In genomic region chr5:31867219-31867618, GRCh38 we compare ENCODE assay signal across 18 cellular contexts.
DNase-seq lines count a peak whose midpoint lies in the region; ATAC-seq and TF ChIP-seq lines count a peak whose summit lies in the region.
"Had no signal": no experiment of that assay in that cellular context is flagged by ENCODE, and none has a peak within 500 bp of the region (broad histone marks: within the 10 kb centered on the region; RNA-seq: fewer than 3 reads in every experiment).

No MANE protein-coding gene starts in this region.

- CTCF ChIA-PET in naive thymus-derived CD4-positive, alpha-beta T cell (lab: Charles Lee): no interaction called here

- intact Hi-C loops in naive thymus-derived CD4-positive, alpha-beta T cell (cut with micrococcal nuclease): loop anchor here in 1 of 2 donors (5.0 kb wide), 1 partner anchor 40 kb away; no protein-coding TSS in a partner anchor

- H3K27ac Mint-ChIP-seq in activated naive CD4-positive, alpha-beta T cell treated with anti-CD3 and anti-CD28 coated beads, Interleukin-2, amount 50 U/mL, for 24 hours: no peak overlapping the region
- peak overlapping the region in 2 of 3 experiments; percentile 20 to 36; a peak in 3 of 7 replicates for H3K27ac Mint-ChIP-seq in H9
- H3K27ac Mint-ChIP-seq in naive thymus-derived CD4-positive, alpha-beta T cell: peak overlapping the region in 8 of 9 donors; percentile 83 to 99 (median 96)

- H3K36me3 ChIP-seq in WERI-Rb-1: no peaks in the 10 kb centered on the region
- no peaks in the 10 kb centered on the region for H3K36me3 ChIP-seq in naive thymus-derived CD4-positive, alpha-beta T cell (ENCODE audit: control insufficient read depth in 2 of 3, insufficient read depth in 3 of 3, low read length in 3 of 3)

- no peak overlapping the region for H3K18ac ChIP-seq in H9 (ENCODE audit: insufficient read length, low read depth, low read length)

- peaks cover 60% of the 10 kb centered on the region for H3K4me1 Mint-ChIP-seq in activated naive CD4-positive, alpha-beta T cell treated with anti-CD3 and anti-CD28 coated beads, Interleukin-2, amount 50 U/mL, for 24 hours
- H3K4me1 Mint-ChIP-seq in H9: peaks cover 27 to 37% of the 10 kb centered on the region in 2 experiments
- H3K4me1 Mint-ChIP-seq in naive thymus-derived CD4-positive, alpha-beta T cell: peaks cover 2 to 90% (median 64%) of the 10 kb centered on the region in 7 donors

- H2BK120ac ChIP-seq in H9 (ENCODE audit: low read depth, low read length, poor library complexity, severe bottlenecking): no peak overlapping the region

- H3K9me3 Mint-ChIP-seq in activated naive CD4-positive, alpha-beta T cell treated with anti-CD3 and anti-CD28 coated beads, Interleukin-2, amount 50 U/mL, for 24 hours: no peaks in the 10 kb centered on the region
- H3K9me3 Mint-ChIP-seq in H9: no peaks in the 10 kb centered on the region
- H3K9me3 Mint-ChIP-seq in naive thymus-derived CD4-positive, alpha-beta T cell: no peaks in the 10 kb centered on the region

- no peak overlapping the region for H2AK5ac ChIP-seq in H9 (ENCODE audit: insufficient read length, low read length)

- H4K8ac ChIP-seq in H9 (replicated peaks; ENCODE audit: insufficient read length, low read depth, low read length): no peak overlapping the region

- no peaks in the 10 kb centered on the region for H3K27me3 ChIP-seq in H9 (ENCODE audit: insufficient read depth, low read length)
- no peaks in the 10 kb centered on the region for H3K27me3 ChIP-seq in WERI-Rb-1 (ENCODE audit: insufficient read depth, low read depth, severe bottlenecking)
- no peaks in the 10 kb centered on the region for H3K27me3 ChIP-seq in naive thymus-derived CD4-positive, alpha-beta T cell (ENCODE audit: control insufficient read depth in 2 of 2, insufficient read depth in 2 of 2, low read length in 2 of 2)

- no peaks in the 10 kb centered on the region for H3K79me2 ChIP-seq in H9 (ENCODE audit: insufficient read depth, low read length)

- H3K9me3 ChIP-seq in H9 (ENCODE audit: control insufficient read depth, low read depth, low read length) (no peaks in the 10 kb centered on the region), WERI-Rb-1 (ENCODE audit: severe bottlenecking) (no peaks in the 10 kb centered on the region)
- H3K9me3 ChIP-seq in naive thymus-derived CD4-positive, alpha-beta T cell (ENCODE audit: control insufficient read depth in 2 of 3, low read length in 3 of 3): no peaks in the 10 kb centered on the region
- H3K9me3 ChIP-seq: A549 had no signal

- H3K4me3 Mint-ChIP-seq in activated naive CD4-positive, alpha-beta T cell treated with anti-CD3 and anti-CD28 coated beads, Interleukin-2, amount 50 U/mL, for 24 hours: peak overlapping the region; percentile 58
- H3K4me3 Mint-ChIP-seq in H9: no peak overlapping the region
- peak overlapping the region in 9 of 10 donors; percentile 60 to 92 (median 81) for H3K4me3 Mint-ChIP-seq in naive thymus-derived CD4-positive, alpha-beta T cell

- no peak overlapping the region for H3K4me2 ChIP-seq in H9 (ENCODE audit: insufficient read depth, insufficient read length, low read length)
- H3K4me2 ChIP-seq: A549 had no signal

- no CpG with 5 or more reads among the region's 4 CpGs for WGBS in H9 (ENCODE audit: extremely low coverage, insufficient read length, low lambda C conversion rate)

- H3K9ac ChIP-seq in H9 (ENCODE audit: extremely low read depth, insufficient read length, low read length): no peak overlapping the region

- H4K20me1 ChIP-seq in H9 (ENCODE audit: control insufficient read depth, insufficient read depth, insufficient read length): no peaks in the 10 kb centered on the region

- no peak overlapping the region for H4K91ac ChIP-seq in H9 (ENCODE audit: insufficient read length, low read depth, low read length)

- H2BK12ac ChIP-seq in H9 (ENCODE audit: insufficient read length, low read depth, low read length): no peak overlapping the region

- H3K4ac ChIP-seq in H9 (ENCODE audit: low read depth, low read length): no peak overlapping the region

- H3K14ac ChIP-seq in H9 (ENCODE audit: insufficient read depth, low read length): no peak overlapping the region

- no peaks in the 10 kb centered on the region for H3K36me3 Mint-ChIP-seq in activated naive CD4-positive, alpha-beta T cell treated with anti-CD3 and anti-CD28 coated beads, Interleukin-2, amount 50 U/mL, for 24 hours
- H3K36me3 Mint-ChIP-seq in H9 (ENCODE audit: insufficient read depth in 1 of 3, low read depth in 3 of 3): no peaks in the 10 kb centered on the region
- peaks cover 0 to 4% (median 0%) of the 10 kb centered on the region in 5 donors for H3K36me3 Mint-ChIP-seq in naive thymus-derived CD4-positive, alpha-beta T cell
- H3K36me3 Mint-ChIP-seq: CD4-positive, alpha-beta memory T cell had no signal

- no peak overlapping the region for H3K56ac ChIP-seq in H9 (ENCODE audit: insufficient read length, low read depth, low read length)

- no peak overlapping the region for H2BK15ac ChIP-seq in H9 (ENCODE audit: low read depth, low read length)

- H3K23ac ChIP-seq in H9 (ENCODE audit: insufficient read length, low read depth, low read length): no peak overlapping the region

- DNase-seq in activated naive CD4-positive, alpha-beta T cell treated with anti-CD3 and anti-CD28 coated beads, Interleukin-2, amount 50 U/mL, for 16 hours: no peak
- DNase-seq in H9 (no peak), WERI-Rb-1 (no peak), NCI-H526 treated with DMSO at 0.1 percent for 48 hours (lab: John Stamatoyannopoulos, UW) (no peak), dedifferentiated amniotic fluid mesenchymal stem cell (ENCODE audit: extremely low spot score) (no peak)
- peak in 6 of 9 donors; percentile 46 to 70 (median 61) for DNase-seq in naive thymus-derived CD4-positive, alpha-beta T cell
- DNase-seq: Calu3, DMS53, EL, GOT3, KBM-7, NCI-H1694 treated with DMSO at 0.1 percent for 48 hours, NCI-H748 treated with DMSO at 0.1 percent for 48 hours had no signal

- H2BK5ac ChIP-seq in H9 (ENCODE audit: insufficient read length, low read length): no peak overlapping the region

- H3K79me1 ChIP-seq in H9 (ENCODE audit: insufficient read depth, low read depth, low read length, poor library complexity, severe bottlenecking): no peaks in the 10 kb centered on the region

- no peak overlapping the region for H4K5ac ChIP-seq in H9 (ENCODE audit: insufficient read length, low read depth, low read length)

- H3K4me1 ChIP-seq in H9 (ENCODE audit: insufficient read depth, low read length): no peaks in the 10 kb centered on the region; the same call in 1 of the 2 replicates
- peaks cover 0 to 51% of the 10 kb centered on the region in 2 donors for H3K4me1 ChIP-seq in naive thymus-derived CD4-positive, alpha-beta T cell (ENCODE audit: control insufficient read depth in 2 of 2, insufficient read depth in 2 of 2, low read length in 2 of 2)
- H3K4me1 ChIP-seq: A549 had no signal

- H3T11ph ChIP-seq in H9 (ENCODE audit: low read length): no peak overlapping the region

- peak; percentile 78 for ATAC-seq in naive thymus-derived CD4-positive, alpha-beta T cell
- ATAC-seq: A549, GM12878, Right ventricle myocardium inferior had no signal

- no peak overlapping the region for H2AFZ ChIP-seq in H9 (ENCODE audit: low read length)

- no peaks in the 10 kb centered on the region for H3K23me2 ChIP-seq in H9 (ENCODE audit: insufficient read length, low read depth, low read length, poor library complexity, severe bottlenecking)

- H3K27ac ChIP-seq in H9 (ENCODE audit: insufficient read length, low read depth, low read length) (no peak overlapping the region), WERI-Rb-1 (peak overlapping the region; percentile 83)
- H3K27ac ChIP-seq in naive thymus-derived CD4-positive, alpha-beta T cell (ENCODE audit: low read depth, low read length): peak overlapping the region; percentile 46
- H3K27ac ChIP-seq: A549 had no signal

- H2BK20ac ChIP-seq in H9 (ENCODE audit: low read depth, low read length, poor library complexity, severe bottlenecking): no peak overlapping the region

- TF ChIP-seq CTCF in H9 (conservative IDR thresholded peaks at IDR 0.05) (no peak), WERI-Rb-1 (IDR thresholded peaks at IDR 0.05; ENCODE audit: low read depth, low read length) (no peak)

- H3K27me3 Mint-ChIP-seq in activated naive CD4-positive, alpha-beta T cell treated with anti-CD3 and anti-CD28 coated beads, Interleukin-2, amount 50 U/mL, for 24 hours: no peaks in the 10 kb centered on the region
- H3K27me3 Mint-ChIP-seq in H9 (ENCODE audit: low read depth): no peaks in the 10 kb centered on the region
- H3K27me3 Mint-ChIP-seq in naive thymus-derived CD4-positive, alpha-beta T cell: peaks cover 0 to 8% (median 0%) of the 10 kb centered on the region in 5 donors

- no peak overlapping the region for H3K4me3 ChIP-seq in WERI-Rb-1 (ENCODE audit: low read depth, low read length)
- peak overlapping the region; percentile 4 for H3K4me3 ChIP-seq in naive thymus-derived CD4-positive, alpha-beta T cell (ENCODE audit: low read length)
- H3K4me3 ChIP-seq: A549, GM12878 had no signal

- POLR2A ChIA-PET in naive thymus-derived CD4-positive, alpha-beta T cell (lab: Charles Lee): interaction anchor here (1.2 to 4.3 kb wide), 4 partner anchors 10 to 307 kb away, joined by 3 to 31 read pairs (median 4); partner anchors contain the start of gene GOLPH3

Comparison
In these comparisons a context has a peak if more than half of its experiments do, and no peak if none do; other contexts are left out.
1. H3K4me3 Mint-ChIP-seq: peak in activated naive CD4-positive, alpha-beta T cell treated with anti-CD3 and anti-CD28 coated beads, Interleukin-2, amount 50 U/mL, for 24 hours (single experiment) and naive thymus-derived CD4-positive, alpha-beta T cell (9 of 10); none in H9 (0 of 2).
2. DNase-seq: peak in naive thymus-derived CD4-positive, alpha-beta T cell (6 of 9); none in activated naive CD4-positive, alpha-beta T cell treated with anti-CD3 and anti-CD28 coated beads, Interleukin-2, amount 50 U/mL, for 16 hours (single experiment), H9 (single experiment), WERI-Rb-1 (single experiment), NCI-H526 treated with DMSO at 0.1 percent for 48 hours (single experiment) and dedifferentiated amniotic fluid mesenchymal stem cell (single experiment).